ENCODE assay signal across 13 cellular contexts in genomic region chr19:1018393-1018792, GRCh38. TPM values are rescaled to one million over a fixed set of nuclear protein-coding genes. Genes with fewer than 3 reads are reported as not detected.
DNase-seq lines count a peak whose midpoint lies in the region; ATAC-seq and TF ChIP-seq lines count a peak whose summit lies in the region.
"Had no signal": no experiment of that assay in that cellular context is flagged by ENCODE, and none has a peak within 500 bp of the region (broad histone marks: within the 10 kb centered on the region; RNA-seq: fewer than 3 reads in every experiment).

No MANE protein-coding gene starts in this region.

- DNase-seq in activated T-cell treated with anti-CD3 and anti-CD28 coated beads, Interleukin-2, amount 50 U/mL, for 72 hours = no peak
- DNase-seq in activated T-cell treated with anti-CD3 and anti-CD28 coated beads, Interleukin-2, amount 50 U/mL, for 1 hour = no peak
- DNase-seq in PC-9 = no peak
- DNase-seq in epithelial cell of prostate (ENCODE audit: low read depth, low spot score) = no peak
- DNase-seq in stimulated activated naive CD8-positive, alpha-beta T cell treated with anti-CD3 and anti-CD28 coated beads, Interleukin-15, amount 100 ng/mL, for 72 hours = no peak
- DNase-seq in NCI-H2171 (lab: John Stamatoyannopoulos, UW) = no peak
- DNase-seq in NCI-H2171 treated with DMSO at 0.1 percent for 48 hours (lab: John Stamatoyannopoulos, UW) = no peak
- no peak for DNase-seq in sciatic nerve (ENCODE audit: low spot score)
- DNase-seq: adrenal gland, NCI-H2227 treated with DMSO at 0.1 percent for 48 hours, T-helper 9 cell had no signal

- peaks cover 25% of the 10 kb centered on the region for H3F3A ChIP-seq in PC-9 (ENCODE audit: insufficient read depth, low read depth)

- no peak overlapping the region for H2AFZ ChIP-seq in PC-9

- intact Hi-C loops in PC-9 (cut with micrococcal nuclease; ENCODE audit: unreplicated experiment) (no loop called here), sciatic nerve (cut with DNase I) (no loop called here)

- POLR2A ChIA-PET in PC-9 (lab: Charles Lee; ENCODE audit: unreplicated experiment) = interaction anchor here (0.6 kb wide), 1 partner anchor 22 kb away, joined by 6 read pairs; no protein-coding TSS in a partner anchor

- no peak for TF ChIP-seq CTCF in PC-9 (conservative IDR thresholded peaks at IDR 0.05)

- no peaks in the 10 kb centered on the region for H3K9me3 Mint-ChIP-seq in activated T-cell treated with anti-CD3 and anti-CD28 coated beads, Interleukin-2, amount 50 U/mL, for 72 hours
- H3K9me3 Mint-ChIP-seq in stimulated activated naive CD8-positive, alpha-beta T cell treated with anti-CD3 and anti-CD28 coated beads, Interleukin-15, amount 100 ng/mL, for 72 hours = no peaks in the 10 kb centered on the region

- ATAC-seq in activated T-cell treated with anti-CD3 and anti-CD28 coated beads, Interleukin-2, amount 50 U/mL, for 72 hours (replicated peaks in 1 of 2) = no peak
- no peak for ATAC-seq in stimulated activated naive CD8-positive, alpha-beta T cell treated with anti-CD3 and anti-CD28 coated beads, Interleukin-15, amount 100 ng/mL, for 72 hours
- ATAC-seq in sciatic nerve = no peak
- ATAC-seq: right cardiac atrium had no signal

- no peak overlapping the region for H3K4me3 ChIP-seq in PC-9

- no peaks in the 10 kb centered on the region for H3K9me2 ChIP-seq in PC-9 (ENCODE audit: insufficient read depth)

- peaks cover 66% of the 10 kb centered on the region for H4K20me1 ChIP-seq in PC-9 (ENCODE audit: insufficient read depth)

- no peaks in the 10 kb centered on the region for H3K27me3 ChIP-seq in PC-9 (ENCODE audit: insufficient read depth, low read depth)
- H3K27me3 ChIP-seq: adrenal gland had no signal

- peak overlapping the region; percentile 93 to 95 for H3K4me3 Mint-ChIP-seq in activated T-cell treated with anti-CD3 and anti-CD28 coated beads, Interleukin-2, amount 50 U/mL, for 72 hours
- H3K4me3 Mint-ChIP-seq in stimulated activated naive CD8-positive, alpha-beta T cell treated with anti-CD3 and anti-CD28 coated beads, Interleukin-15, amount 100 ng/mL, for 72 hours = peak overlapping the region; percentile 98

- H3K9me3 ChIP-seq in PC-9 (ENCODE audit: insufficient read depth, low read depth) = no peaks in the 10 kb centered on the region
- H3K9me3 ChIP-seq: adrenal gland had no signal

- CTCF ChIA-PET in PC-9 (lab: Charles Lee) = no interaction called here

- peak overlapping the region; percentile 95 for H3K4me2 ChIP-seq in PC-9

- H3K27ac ChIP-seq in PC-9 (no peak overlapping the region), epithelial cell of prostate (peak overlapping the region; percentile 81)

- H3K4me1 Mint-ChIP-seq in activated T-cell treated with anti-CD3 and anti-CD28 coated beads, Interleukin-2, amount 50 U/mL, for 72 hours (ENCODE audit: low read depth) = peaks cover 42% of the 10 kb centered on the region
- peaks cover 65% of the 10 kb centered on the region for H3K4me1 Mint-ChIP-seq in stimulated activated naive CD8-positive, alpha-beta T cell treated with anti-CD3 and anti-CD28 coated beads, Interleukin-15, amount 100 ng/mL, for 72 hours

- H3K79me2 ChIP-seq in PC-9 (ENCODE audit: low read depth) = peaks cover 69% of the 10 kb centered on the region

- H3K27me3 Mint-ChIP-seq in activated T-cell treated with anti-CD3 and anti-CD28 coated beads, Interleukin-2, amount 50 U/mL, for 72 hours (ENCODE audit: low read depth) = no peaks in the 10 kb centered on the region
- H3K27me3 Mint-ChIP-seq in stimulated activated naive CD8-positive, alpha-beta T cell treated with anti-CD3 and anti-CD28 coated beads, Interleukin-15, amount 100 ng/mL, for 72 hours = no peaks in the 10 kb centered on the region

- H3K36me3 ChIP-seq in PC-9 (ENCODE audit: low read depth) = no peaks in the 10 kb centered on the region

- no TSS peak for BruUV-seq in PC-9 (replicated peaks; lab: Mats Ljungman, UMichigan)

- H3K27ac Mint-ChIP-seq in activated T-cell treated with anti-CD3 and anti-CD28 coated beads, Interleukin-2, amount 50 U/mL, for 72 hours = no peak overlapping the region
- H3K27ac Mint-ChIP-seq in stimulated activated naive CD8-positive, alpha-beta T cell treated with anti-CD3 and anti-CD28 coated beads, Interleukin-15, amount 100 ng/mL, for 72 hours = no peak overlapping the region

- H3K4me1 ChIP-seq in PC-9 (replicated peaks; ENCODE audit: insufficient read depth) = peaks cover 37% of the 10 kb centered on the region

- H3K36me3 Mint-ChIP-seq in activated T-cell treated with anti-CD3 and anti-CD28 coated beads, Interleukin-2, amount 50 U/mL, for 72 hours (ENCODE audit: insufficient read depth in 2 of 2) = peaks cover 0 to 10% of the 10 kb centered on the region in 2 donors

RNA-seq across cellular contexts. Expression of gene TMEM259, which starts 2.5 kb away (rescaled TPM):
- 100 to 1,000 TPM; 125 to 127 TPM for total RNA-seq in activated T-cell treated with anti-CD3 and anti-CD28 coated beads, Interleukin-2, amount 50 U/mL, for 72 hours
- total RNA-seq in PC-9 (2021) (155 and 162 TPM in 2 replicates), sciatic nerve (146 TPM)

RNA-seq across cellular contexts. Expression of gene RNU6-2, which starts 2.9 kb away (rescaled TPM):
- not detected for total RNA-seq in activated T-cell treated with anti-CD3 and anti-CD28 coated beads, Interleukin-2, amount 50 U/mL, for 72 hours
- total RNA-seq in PC-9 (2021) = not detected in 2 replicates
- total RNA-seq in sciatic nerve = not detected
- total RNA-seq: adrenal gland, HT1080, right cardiac atrium had no signal

RNA-seq across cellular contexts. Expression of gene CNN2, which starts 8.0 kb away (rescaled TPM):
- 100 to 1,000 TPM in 1 of 2 donors, 10 to 100 TPM in 1; 98.9 to 124 TPM for total RNA-seq in activated T-cell treated with anti-CD3 and anti-CD28 coated beads, Interleukin-2, amount 50 U/mL, for 72 hours
- 168 and 206 TPM in 2 replicates for total RNA-seq in PC-9 (2021)
- 120 TPM for total RNA-seq in sciatic nerve

RNA-seq across cellular contexts. Expression of gene GRIN3B, which starts 18.2 kb away (rescaled TPM):
- under 1 TPM; 0.10 to 0.35 TPM for total RNA-seq in activated T-cell treated with anti-CD3 and anti-CD28 coated beads, Interleukin-2, amount 50 U/mL, for 72 hours
- total RNA-seq in PC-9 (2021) (0.11 and 0.13 TPM in 2 replicates), sciatic nerve (not detected)
- total RNA-seq: HT1080 had no signal

RNA-seq across cellular contexts. Expression of gene ABCA7, which starts 21.5 kb away (rescaled TPM):
- 10 to 100 TPM; 34.3 to 37.1 TPM for total RNA-seq in activated T-cell treated with anti-CD3 and anti-CD28 coated beads, Interleukin-2, amount 50 U/mL, for 72 hours
- total RNA-seq in PC-9 (2021) = 29.9 and 32.0 TPM in 2 replicates
- total RNA-seq in sciatic nerve = 17.3 TPM
